ENCODE assay signal across 24 cellular contexts in genomic region chr9:94740191-94740874, GRCh38. TPM values are rescaled to one million over a fixed set of nuclear protein-coding genes. Genes with fewer than 3 reads are reported as not detected.
DNase-seq lines count a peak whose midpoint lies in the region; ATAC-seq and TF ChIP-seq lines count a peak whose summit lies in the region.
"Had no signal": no experiment of that assay in that cellular context is flagged by ENCODE, and none has a peak within 500 bp of the region (broad histone marks: within the 10 kb centered on the region; RNA-seq: fewer than 3 reads in every experiment).

No MANE protein-coding gene starts in this region.

- no peaks in the 10 kb centered on the region for H3K9me3 ChIP-seq in T-helper 17 cell (ENCODE audit: control insufficient read depth, low read length, poor library complexity, severe bottlenecking)
- H3K9me3 ChIP-seq in osteoblast (ENCODE audit: low read depth, low read length), result no peaks in the 10 kb centered on the region
- H3K9me3 ChIP-seq in spleen, result no peaks in the 10 kb centered on the region
- no peaks in the 10 kb centered on the region for H3K9me3 ChIP-seq in HAP-1
- H3K9me3 ChIP-seq: esophagus muscularis mucosa, ovary, sigmoid colon had no signal

- no peak for DNase-seq in AG10803 (ENCODE audit: low read depth)
- DNase-seq in T-helper 17 cell, result no peak
- peak; percentile 21 for DNase-seq in fibroblast of peridontal ligament (ENCODE audit: extremely low read depth)
- no peak for DNase-seq in osteoblast (ENCODE audit: insufficient read length, low spot score, missing footprints)
- no peak for DNase-seq in spleen
- no peak for DNase-seq in HK-2 (ENCODE audit: unreplicated experiment)
- no peak for DNase-seq in COLO668 (lab: John Stamatoyannopoulos, UW; ENCODE audit: unreplicated experiment)
- DNase-seq in HAP-1 (ENCODE audit: low spot score in 2 of 2), result no peak
- DNase-seq: activated CD4-positive, alpha-beta T cell treated with anti-CD3 and anti-CD28 coated beads, Interleukin-2, amount 10 ng/mL, durations not matched to agents 24 days and 14 days; activated CD8-positive, alpha-beta memory T cell treated with anti-CD3 and anti-CD28 coated beads, Interleukin-2, amount 10 ng/mL, durations not matched to agents 7 days and 5 days; effector CD8-positive, alpha-beta T cell; kidney; naive B cell; NCI-H1105; NCI-H2081; NCI-H446 treated with DMSO at 0.1 percent for 48 hours; NK-92 treated with Interleukin-12 subunit alpha and Interleukin-12 subunit beta, amount 100 ng/mL, for 24 hours; ovary; sigmoid colon had no signal

- peak; percentile 14; the same call in 1 of the 2 replicates for TF ChIP-seq CTCF in AG10803 (conservative IDR thresholded peaks at IDR 0.05; ENCODE audit: low read length)
- no peak for TF ChIP-seq CTCF in osteoblast (IDR thresholded peaks at IDR 0.05; ENCODE audit: extremely low read depth, low read depth, low read length)
- no peak for TF ChIP-seq CTCF in spleen (IDR thresholded peaks at IDR 0.05 in 8 of 11, conservative IDR thresholded peaks at IDR 0.05 in 3 of 11)

- intact Hi-C loops in spleen (cut with DNase I; ENCODE audit: low total_unique reads), result no loop called here

- H3K36me3 ChIP-seq in osteoblast (ENCODE audit: insufficient read depth, low read length), result no peaks in the 10 kb centered on the region
- H3K36me3 ChIP-seq in spleen, result no peaks in the 10 kb centered on the region
- H3K36me3 ChIP-seq in HAP-1 (replicated peaks), result no peaks in the 10 kb centered on the region
- H3K36me3 ChIP-seq: esophagus muscularis mucosa, ovary had no signal

- peak overlapping the region; percentile 33 for H3K27ac ChIP-seq in osteoblast (ENCODE audit: low read depth, low read length)
- H3K27ac ChIP-seq in spleen, result no peak overlapping the region
- H3K27ac ChIP-seq: esophagus muscularis mucosa, ovary, sigmoid colon had no signal

- in situ Hi-C loops in HAP-1 (cut with MboI; ENCODE audit: low sequenced_read_pairs), result no loop called here

- H3K27ac Mint-ChIP-seq in T-helper 17 cell, result peak overlapping the region; percentile 47
- H3K27ac Mint-ChIP-seq: activated CD4-positive, alpha-beta T cell treated with anti-CD3 and anti-CD28 coated beads, Interleukin-2, amount 10 ng/mL, durations not matched to agents 24 days and 14 days; activated CD8-positive, alpha-beta memory T cell treated with anti-CD3 and anti-CD28 coated beads, Interleukin-2, amount 10 ng/mL, durations not matched to agents 7 days and 5 days; activated naive CD4-positive, alpha-beta T cell treated with anti-CD3 and anti-CD28 coated beads, Interleukin-2, amount 50 U/mL, for 24 hours; memory B cell had no signal

- peaks cover 3% of the 10 kb centered on the region for H3K4me1 ChIP-seq in osteoblast (ENCODE audit: insufficient read depth, low read length)
- H3K4me1 ChIP-seq in spleen, result no peaks in the 10 kb centered on the region
- no peaks in the 10 kb centered on the region for H3K4me1 ChIP-seq in HAP-1
- H3K4me1 ChIP-seq: sigmoid colon had no signal

- peaks cover 27% of the 10 kb centered on the region for H3K79me2 ChIP-seq in osteoblast (ENCODE audit: insufficient read depth, low read length)

- H3K27me3 ChIP-seq in osteoblast (ENCODE audit: insufficient read depth, low read length) (no peaks in the 10 kb centered on the region), spleen (replicated peaks in 1 of 7) (no peaks in the 10 kb centered on the region), HAP-1 (ENCODE audit: low read depth) (no peaks in the 10 kb centered on the region)
- H3K27me3 ChIP-seq: esophagus muscularis mucosa, ovary, sigmoid colon had no signal

- H3K4me1 Mint-ChIP-seq in T-helper 17 cell, result peaks cover 8% of the 10 kb centered on the region
- H3K4me1 Mint-ChIP-seq: activated CD4-positive, alpha-beta T cell treated with anti-CD3 and anti-CD28 coated beads, Interleukin-2, amount 10 ng/mL, durations not matched to agents 24 days and 14 days; activated CD8-positive, alpha-beta memory T cell treated with anti-CD3 and anti-CD28 coated beads, Interleukin-2, amount 10 ng/mL, durations not matched to agents 7 days and 5 days; activated naive CD4-positive, alpha-beta T cell treated with anti-CD3 and anti-CD28 coated beads, Interleukin-2, amount 50 U/mL, for 24 hours had no signal

- 76 to 92% (median 81%) methylated on average over 3 of the region's 3 CpGs for whole genome bisulfite sequencing in spleen, 5 donors

- H4K20me1 ChIP-seq in osteoblast (ENCODE audit: insufficient read depth, low read length), result no peaks in the 10 kb centered on the region

- no peak for ATAC-seq in T-helper 17 cell
- ATAC-seq: activated CD8-positive, alpha-beta memory T cell treated with anti-CD3 and anti-CD28 coated beads, Interleukin-2, amount 10 ng/mL, durations not matched to agents 7 days and 5 days; Panc1 had no signal

- no peak overlapping the region for H3K4me2 ChIP-seq in osteoblast (ENCODE audit: insufficient read depth, low read length)

- H3K4me3 ChIP-seq in AG10803 (ENCODE audit: low read length) (no peak overlapping the region), osteoblast (ENCODE audit: insufficient read depth, low read length) (no peak overlapping the region), spleen (no peak overlapping the region), HAP-1 (no peak overlapping the region)
- H3K4me3 ChIP-seq: esophagus muscularis mucosa, ovary, sigmoid colon had no signal

- H3K4me3 Mint-ChIP-seq in T-helper 17 cell, result no peak overlapping the region
- H3K4me3 Mint-ChIP-seq: activated CD4-positive, alpha-beta T cell treated with anti-CD3 and anti-CD28 coated beads, Interleukin-2, amount 10 ng/mL, durations not matched to agents 24 days and 14 days; activated CD8-positive, alpha-beta memory T cell treated with anti-CD3 and anti-CD28 coated beads, Interleukin-2, amount 10 ng/mL, durations not matched to agents 7 days and 5 days; activated naive CD4-positive, alpha-beta T cell treated with anti-CD3 and anti-CD28 coated beads, Interleukin-2, amount 50 U/mL, for 24 hours; CD14-positive monocyte; memory B cell; naive B cell had no signal

- no peaks in the 10 kb centered on the region for H3K27me3 Mint-ChIP-seq in T-helper 17 cell
- H3K27me3 Mint-ChIP-seq: activated CD4-positive, alpha-beta T cell treated with anti-CD3 and anti-CD28 coated beads, Interleukin-2, amount 10 ng/mL, durations not matched to agents 24 days and 14 days; activated CD8-positive, alpha-beta memory T cell treated with anti-CD3 and anti-CD28 coated beads, Interleukin-2, amount 10 ng/mL, durations not matched to agents 7 days and 5 days; activated naive CD4-positive, alpha-beta T cell treated with anti-CD3 and anti-CD28 coated beads, Interleukin-2, amount 50 U/mL, for 24 hours; memory B cell; naive B cell had no signal

- H2AFZ ChIP-seq in osteoblast (ENCODE audit: low read length), result no peak overlapping the region

- H3K36me3 Mint-ChIP-seq in T-helper 17 cell (ENCODE audit: low read depth), result no peaks in the 10 kb centered on the region

- no peak for TF ChIP-seq POLR2A in spleen (IDR thresholded peaks at IDR 0.05)

RNA-seq across cellular contexts. Expression of gene AOPEP, which starts 13.8 kb away (rescaled TPM):
- total RNA-seq in T-helper 17 cell (10 to 100 TPM; 12.4 to 12.9 TPM), osteoblast (109 and 131 TPM in 2 replicates), spleen (10 to 100 TPM; 41.0 to 86.1 (median 63.7) TPM)
- polyA plus RNA-seq in spleen, result 10 to 100 TPM; 14.8 to 29.5 (median 17.2) TPM
